1 cellular context compared by ENCODE assay signal in genomic region chr3:146157325-146158060, GRCh38.
TF ChIP-seq lines count a peak whose summit lies in the region.

No MANE protein-coding gene starts in this region.

TF ChIP-seq in WTC11, 78 proteins besides CTCF, POLR2A, EP300 and RAD21 (continued from another document):
- TF ChIP-seq ZNF416 (CRISPR knock-in tag; IDR thresholded peaks at IDR 0.05) (no peak), PRRX2 (CRISPR knock-in tag; IDR thresholded peaks at IDR 0.05) (no peak)
